In genomic region chr2:146917430-146918037, GRCh38 we compare ENCODE assay signal across 24 cellular contexts.
DNase-seq lines count a peak whose midpoint lies in the region; ATAC-seq lines count a peak whose summit lies in the region.
"Had no signal": no experiment of that assay in that cellular context is flagged by ENCODE, and none has a peak within 500 bp of the region (broad histone marks: within the 10 kb centered on the region; RNA-seq: fewer than 3 reads in every experiment).

No MANE protein-coding gene starts in this region.

- H3K4me3 ChIP-seq in BLaER1 treated with 17β-estradiol and CSF1 and Interleukin-3, amounts not matched to agents 10 nM and 100 nM = no peak overlapping the region
- H3K4me3 ChIP-seq: dorsolateral prefrontal cortex, heart left ventricle, Peyer's patch had no signal

- peaks cover 0 to 11% (median 4%) of the 10 kb centered on the region in 10 experiments; a peak in 7 of 20 replicates for H3K4me1 ChIP-seq in BLaER1 treated with 17β-estradiol and CSF1 and Interleukin-3, amounts not matched to agents 10 nM and 100 nM

- H3K27ac ChIP-seq in BLaER1 treated with 17β-estradiol and CSF1 and Interleukin-3, amounts not matched to agents 10 nM and 100 nM = no peak overlapping the region
- H3K27ac ChIP-seq: dorsolateral prefrontal cortex, heart left ventricle, Peyer's patch had no signal

- intact Hi-C loops in left colon (cut with DNase I, micrococcal nuclease) = no loop called here

- DNase-seq in NCI-H82 treated with DMSO at 0.1 percent for 48 hours (lab: John Stamatoyannopoulos, UW; ENCODE audit: unreplicated experiment) (peak; percentile 61), left colon (no peak), T-helper 2 cell (no peak), UCSD-AML1 (lab: John Stamatoyannopoulos, UW; ENCODE audit: unreplicated experiment) (no peak)
- DNase-seq in activated CD8-positive, alpha-beta memory T cell treated with anti-CD3 and anti-CD28 coated beads, Interleukin-2, amount 50 U/mL, for 4 hours = no peak
- DNase-seq: activated CD8-positive, alpha-beta T cell treated with anti-CD3 and anti-CD28 coated beads for 36 hours; activated effector memory CD4-positive, alpha-beta T cell treated with Interleukin-2 at 50 U/mL for 16 hours; activated T-cell treated with anti-CD3 and anti-CD28 coated beads for 4 hours; dorsolateral prefrontal cortex; heart left ventricle; IMR-90; left cardiac atrium; mesenchymal stem cell; naive B cell; NCI-H2081; NCI-H510A; Peyer's patch; SIG-M5; stimulated activated CD4-positive, alpha-beta T cell treated with anti-CD3 and anti-CD28 coated beads, Interleukin-2, amount 100 ng/mL, for 48 hours; stimulated activated naive CD4-positive, alpha-beta T cell had no signal

- peak overlapping the region in 6 of 11 experiments; percentile 7 to 25 (median 18); a peak in 4 of 22 replicates for H3K4me2 ChIP-seq in BLaER1 treated with 17β-estradiol and CSF1 and Interleukin-3, amounts not matched to agents 10 nM and 100 nM

- H3K36me3 ChIP-seq in BLaER1 treated with 17β-estradiol and CSF1 and Interleukin-3, amounts not matched to agents 10 nM and 100 nM = no peaks in the 10 kb centered on the region
- H3K36me3 ChIP-seq: heart left ventricle, Peyer's patch had no signal

- no peak overlapping the region for H3K9ac ChIP-seq in BLaER1 treated with 17β-estradiol and CSF1 and Interleukin-3, amounts not matched to agents 10 nM and 100 nM

- no peaks in the 10 kb centered on the region for H3K27me3 ChIP-seq in BLaER1 treated with 17β-estradiol and CSF1 and Interleukin-3, amounts not matched to agents 10 nM and 100 nM
- H3K27me3 ChIP-seq: heart left ventricle, Peyer's patch had no signal

- no peaks in the 10 kb centered on the region; a peak in 2 of 22 replicates for H3K9me3 ChIP-seq in BLaER1 treated with 17β-estradiol and CSF1 and Interleukin-3, amounts not matched to agents 10 nM and 100 nM (replicated peaks in 1 of 11)
- H3K9me3 ChIP-seq: heart left ventricle, Peyer's patch had no signal

- ATAC-seq in GM21619 (IDR thresholded peaks at IDR 0.05; ENCODE audit: unreplicated experiment) (peak; percentile 51), left colon (peak; percentile 92), GM18867 (IDR thresholded peaks at IDR 0.05; ENCODE audit: unreplicated experiment) (no peak)
- ATAC-seq: activated CD4-positive, CD25-positive, alpha-beta regulatory T cell treated with anti-CD3 and anti-CD28 coated beads, Interleukin-2, amount 50 U/mL, for 24 hours; activated CD8-positive, alpha-beta T cell treated with anti-CD3 and anti-CD28 coated beads for 36 hours; heart left ventricle; left cardiac atrium had no signal

- no peaks in the 10 kb centered on the region for H4K20me1 ChIP-seq in BLaER1 treated with 17β-estradiol and CSF1 and Interleukin-3, amounts not matched to agents 10 nM and 100 nM
